ENCODE assay signal across 17 cellular contexts in genomic region chrX:113959912-113960626, GRCh38.
DNase-seq lines count a peak whose midpoint lies in the region; ATAC-seq, FAIRE-seq and TF ChIP-seq lines count a peak whose summit lies in the region.
"Had no signal": no experiment of that assay in that cellular context is flagged by ENCODE, and none has a peak within 500 bp of the region (broad histone marks: within the 10 kb centered on the region; RNA-seq: fewer than 3 reads in every experiment).

No MANE protein-coding gene starts in this region.

- TF ChIP-seq CTCF in WTC11 (IDR thresholded peaks at IDR 0.05) = no peak

- H3K4me3 Mint-ChIP-seq in WTC11 = no peak overlapping the region

- no peaks in the 10 kb centered on the region for H3K27me3 Mint-ChIP-seq in WTC11 (ENCODE audit: low read depth)

- peaks cover 14% of the 10 kb centered on the region for H3K36me3 Mint-ChIP-seq in WTC11

- H3K27ac Mint-ChIP-seq in WTC11 = peak overlapping the region; percentile 72

- H3K4me1 Mint-ChIP-seq in WTC11 = peaks cover 41% of the 10 kb centered on the region

- CTCF ChIA-PET in WTC11 (lab: Charles Lee) = interaction anchor here (0.8 kb wide), 1 partner anchor 23 kb away, joined by 4 read pairs; no protein-coding TSS in a partner anchor
- CTCF ChIA-PET in HEK293T (lab: Yijun Ruan, JAX) = interaction anchor here (0.6 kb wide), 1 partner anchor 259 kb away, joined by 3 read pairs; no protein-coding TSS in a partner anchor

- POLR2A ChIA-PET in WTC11 (lab: Charles Lee) = no interaction called here
- POLR2A ChIA-PET in HEK293T (lab: Yijun Ruan, JAX) = no interaction called here

- ATAC-seq in WTC11 (peak; percentile 85), GM19395 (IDR thresholded peaks at IDR 0.05; ENCODE audit: unreplicated experiment) (no peak)
- ATAC-seq: HCT116 had no signal

- peak; percentile 0 for DNase-seq in HT1080 (ENCODE audit: low read depth)
- peak; percentile 12 for DNase-seq in WTC11 (ENCODE audit: low spot score)
- peak; percentile 71 for DNase-seq in iPS DF 19.7 (ENCODE audit: low read depth, low spot score)
- DNase-seq in urothelium cell line (ENCODE audit: low spot score) = peak; percentile 0
- DNase-seq in GOT3 (lab: John Stamatoyannopoulos, UW) = no peak
- no peak for DNase-seq in HEK293T (ENCODE audit: extremely low spot score)
- DNase-seq: MG63; NCI-H1092; NCI-H146; NCI-H2081; NCI-H2227 treated with DMSO at 0.1 percent for 48 hours; NCI-H526; NK-92 treated with Interleukin-12 subunit alpha and Interleukin-12 subunit beta, amount 100 ng/mL, for 24 hours; OCI-M1; SHP77 treated with DMSO at 0.1 percent for 48 hours had no signal

- no peak for FAIRE-seq in urothelium cell line (lab: Jason Lieb, UNC)

- no peaks in the 10 kb centered on the region for H3K9me3 Mint-ChIP-seq in WTC11

TF ChIP-seq in WTC11, 78 proteins besides CTCF, POLR2A, EP300 and RAD21 (continues in another document):
- TF ChIP-seq, protein P1, sequence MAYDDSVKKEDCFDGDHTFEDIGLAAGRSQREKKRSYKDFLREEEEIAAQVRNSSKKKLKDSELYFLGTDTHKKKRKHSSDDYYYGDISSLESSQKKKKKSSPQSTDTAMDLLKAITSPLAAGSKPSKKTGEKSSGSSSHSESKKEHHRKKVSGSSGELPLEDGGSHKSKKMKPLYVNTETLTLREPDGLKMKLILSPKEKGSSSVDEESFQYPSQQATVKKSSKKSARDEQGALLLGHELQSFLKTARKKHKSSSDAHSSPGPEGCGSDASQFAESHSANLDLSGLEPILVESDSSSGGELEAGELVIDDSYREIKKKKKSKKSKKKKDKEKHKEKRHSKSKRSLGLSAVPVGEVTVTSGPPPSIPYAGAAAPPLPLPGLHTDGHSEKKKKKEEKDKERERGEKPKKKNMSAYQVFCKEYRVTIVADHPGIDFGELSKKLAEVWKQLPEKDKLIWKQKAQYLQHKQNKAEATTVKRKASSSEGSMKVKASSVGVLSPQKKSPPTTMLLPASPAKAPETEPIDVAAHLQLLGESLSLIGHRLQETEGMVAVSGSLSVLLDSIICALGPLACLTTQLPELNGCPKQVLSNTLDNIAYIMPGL (CRISPR knock-in tag; IDR thresholded peaks at IDR 0.05) = no peak
- no peak for TF ChIP-seq ZNF396 (CRISPR knock-in tag; IDR thresholded peaks at IDR 0.05; ENCODE audit: borderline replicate concordance)
- TF ChIP-seq NFE2L1 (CRISPR knock-in tag; IDR thresholded peaks at IDR 0.05) = peak; percentile 12; the same call in 1 of the 2 replicates
- no peak for TF ChIP-seq NR3C1 (CRISPR knock-in tag; conservative IDR thresholded peaks at IDR 0.05; ENCODE audit: low read depth)
- TF ChIP-seq, protein P2, sequence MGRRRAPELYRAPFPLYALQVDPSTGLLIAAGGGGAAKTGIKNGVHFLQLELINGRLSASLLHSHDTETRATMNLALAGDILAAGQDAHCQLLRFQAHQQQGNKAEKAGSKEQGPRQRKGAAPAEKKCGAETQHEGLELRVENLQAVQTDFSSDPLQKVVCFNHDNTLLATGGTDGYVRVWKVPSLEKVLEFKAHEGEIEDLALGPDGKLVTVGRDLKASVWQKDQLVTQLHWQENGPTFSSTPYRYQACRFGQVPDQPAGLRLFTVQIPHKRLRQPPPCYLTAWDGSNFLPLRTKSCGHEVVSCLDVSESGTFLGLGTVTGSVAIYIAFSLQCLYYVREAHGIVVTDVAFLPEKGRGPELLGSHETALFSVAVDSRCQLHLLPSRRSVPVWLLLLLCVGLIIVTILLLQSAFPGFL (CRISPR knock-in tag; IDR thresholded peaks at IDR 0.05; ENCODE audit: borderline replicate concordance) = no peak
- TF ChIP-seq ZNF219 (CRISPR knock-in tag; IDR thresholded peaks at IDR 0.05; ENCODE audit: borderline replicate concordance) = no peak
- TF ChIP-seq SMAD4 (CRISPR knock-in tag; IDR thresholded peaks at IDR 0.05) = no peak
- TF ChIP-seq, protein P3, sequence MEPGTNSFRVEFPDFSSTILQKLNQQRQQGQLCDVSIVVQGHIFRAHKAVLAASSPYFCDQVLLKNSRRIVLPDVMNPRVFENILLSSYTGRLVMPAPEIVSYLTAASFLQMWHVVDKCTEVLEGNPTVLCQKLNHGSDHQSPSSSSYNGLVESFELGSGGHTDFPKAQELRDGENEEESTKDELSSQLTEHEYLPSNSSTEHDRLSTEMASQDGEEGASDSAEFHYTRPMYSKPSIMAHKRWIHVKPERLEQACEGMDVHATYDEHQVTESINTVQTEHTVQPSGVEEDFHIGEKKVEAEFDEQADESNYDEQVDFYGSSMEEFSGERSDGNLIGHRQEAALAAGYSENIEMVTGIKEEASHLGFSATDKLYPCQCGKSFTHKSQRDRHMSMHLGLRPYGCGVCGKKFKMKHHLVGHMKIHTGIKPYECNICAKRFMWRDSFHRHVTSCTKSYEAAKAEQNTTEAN (CRISPR knock-in tag; IDR thresholded peaks at IDR 0.05) = no peak
- TF ChIP-seq, protein P4, sequence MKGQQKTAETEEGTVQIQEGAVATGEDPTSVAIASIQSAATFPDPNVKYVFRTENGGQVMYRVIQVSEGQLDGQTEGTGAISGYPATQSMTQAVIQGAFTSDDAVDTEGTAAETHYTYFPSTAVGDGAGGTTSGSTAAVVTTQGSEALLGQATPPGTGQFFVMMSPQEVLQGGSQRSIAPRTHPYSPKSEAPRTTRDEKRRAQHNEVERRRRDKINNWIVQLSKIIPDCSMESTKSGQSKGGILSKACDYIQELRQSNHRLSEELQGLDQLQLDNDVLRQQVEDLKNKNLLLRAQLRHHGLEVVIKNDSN (CRISPR knock-in tag; IDR thresholded peaks at IDR 0.05) = 0 out of 2 replicates have a peak, but pooled peaks have one; percentile 20
- TF ChIP-seq ZNF671 (CRISPR knock-in tag; IDR thresholded peaks at IDR 0.05) = no peak

TF ChIP-seq in HEK293T, 16 proteins besides CTCF, POLR2A, EP300 and RAD21:
- no peak for TF ChIP-seq TARDBP (IDR thresholded peaks at IDR 0.05)
- TF ChIP-seq ARNT (IDR thresholded peaks at IDR 0.05) = no peak
- no peak for TF ChIP-seq LEF1 (IDR thresholded peaks at IDR 0.05; ENCODE audit: borderline replicate concordance)
- no peak for TF ChIP-seq L3MBTL2 (conservative IDR thresholded peaks at IDR 0.05)
- TF ChIP-seq BHLHE40 (IDR thresholded peaks at IDR 0.05; ENCODE audit: borderline replicate concordance) = no peak
- no peak for TF ChIP-seq HDGF (IDR thresholded peaks at IDR 0.05; ENCODE audit: borderline replicate concordance)
- TF ChIP-seq ELF4 (IDR thresholded peaks at IDR 0.05) = no peak
- TF ChIP-seq FOXK2 (IDR thresholded peaks at IDR 0.05) = no peak
- no peak for TF ChIP-seq ZNF384 (IDR thresholded peaks at IDR 0.05)
- no peak for TF ChIP-seq SP1 (IDR thresholded peaks at IDR 0.05)
- TF ChIP-seq FOXA1 (IDR thresholded peaks at IDR 0.05) = no peak

Comparison
In these comparisons a context has a peak if more than half of its experiments do, and no peak if none do; other contexts are left out.
1. DNase-seq: peak in HT1080 (single experiment), WTC11 (single experiment), iPS DF 19.7 (single experiment) and urothelium cell line (single experiment); none in GOT3 (single experiment) and HEK293T (single experiment).